10 cellular contexts compared by ENCODE assay signal in genomic region chr15:39084683-39085530, GRCh38.
DNase-seq lines count a peak whose midpoint lies in the region; ATAC-seq and TF ChIP-seq lines count a peak whose summit lies in the region.
"Had no signal": no experiment of that assay in that cellular context is flagged by ENCODE, and none has a peak within 500 bp of the region (broad histone marks: within the 10 kb centered on the region; RNA-seq: fewer than 3 reads in every experiment).

No MANE protein-coding gene starts in this region.

- H3K4me3 ChIP-seq in right atrium auricular region (no peak overlapping the region), kidney epithelial cell (ENCODE audit: low read depth, low read length) (no peak overlapping the region), aorta (ENCODE audit: low read length in 2 of 2) (no peak overlapping the region)

- peaks cover 2% of the 10 kb centered on the region for H3K36me3 Mint-ChIP-seq in activated naive CD8-positive, alpha-beta T cell treated with anti-CD3 and anti-CD28 coated beads, Interleukin-2, amount 10 ng/mL, durations not matched to agents 7 days and 5 days

- no peaks in the 10 kb centered on the region for H3K9me3 Mint-ChIP-seq in activated naive CD8-positive, alpha-beta T cell treated with anti-CD3 and anti-CD28 coated beads, Interleukin-2, amount 10 ng/mL, durations not matched to agents 7 days and 5 days

- WGBS in aorta, 2 donors, result 68 to 70% methylated on average over 12 of the region's 12 CpGs

- no peak for TF ChIP-seq CTCF in right atrium auricular region (IDR thresholded peaks at IDR 0.05)
- TF ChIP-seq CTCF in kidney epithelial cell (IDR thresholded peaks at IDR 0.05; ENCODE audit: insufficient read depth, low read length, poor library complexity, severe bottlenecking), result no peak

- H3K9me3 ChIP-seq in right atrium auricular region, result no peaks in the 10 kb centered on the region
- no peaks in the 10 kb centered on the region for H3K9me3 ChIP-seq in aorta (ENCODE audit: control insufficient read depth, low read length)

- H3K4me1 ChIP-seq in right atrium auricular region (peaks cover 0 to 7% of the 10 kb centered on the region in 2 donors), aorta (ENCODE audit: control insufficient read depth in 1 of 2, insufficient read depth in 2 of 2, low read length in 2 of 2) (no peaks in the 10 kb centered on the region)

- H3K36me3 ChIP-seq in right atrium auricular region (no peaks in the 10 kb centered on the region), kidney epithelial cell (ENCODE audit: control insufficient read depth, insufficient read depth, low read length) (no peaks in the 10 kb centered on the region), aorta (ENCODE audit: control insufficient read depth in 1 of 2, insufficient read depth in 2 of 2, low read length in 1 of 2) (no peaks in the 10 kb centered on the region)

- peak overlapping the region in 1 of 2 donors; percentile 40 for H3K27ac ChIP-seq in right atrium auricular region
- H3K27ac ChIP-seq in aorta (ENCODE audit: low read depth in 1 of 2, low read length in 2 of 2), result no peak overlapping the region

- H3K27me3 ChIP-seq in right atrium auricular region (no peaks in the 10 kb centered on the region), kidney epithelial cell (ENCODE audit: control insufficient read depth, insufficient read depth, low read length) (no peaks in the 10 kb centered on the region), aorta (ENCODE audit: control insufficient read depth in 1 of 2, insufficient read depth in 2 of 2, low read length in 1 of 2) (no peaks in the 10 kb centered on the region)

- H3K27me3 Mint-ChIP-seq in activated naive CD8-positive, alpha-beta T cell treated with anti-CD3 and anti-CD28 coated beads, Interleukin-2, amount 10 ng/mL, durations not matched to agents 7 days and 5 days, result peaks cover 7% of the 10 kb centered on the region

- ATAC-seq in Right ventricle myocardium superior (ENCODE audit: poor library complexity), result peak; percentile 63
- peak; percentile 84 for ATAC-seq in activated naive CD8-positive, alpha-beta T cell treated with anti-CD3 and anti-CD28 coated beads, Interleukin-2, amount 10 ng/mL, durations not matched to agents 7 days and 5 days (ENCODE audit: low read depth)
- no peak for ATAC-seq in aorta (ENCODE audit: low FRiP score)
- no peak for ATAC-seq in GM21381 (IDR thresholded peaks at IDR 0.05; ENCODE audit: unreplicated experiment)
- ATAC-seq in GM18867 (IDR thresholded peaks at IDR 0.05; ENCODE audit: unreplicated experiment), result no peak

- peak; percentile 50 for DNase-seq in Right ventricle myocardium superior
- no peak for DNase-seq in right atrium auricular region (ENCODE audit: low spot score)
- no peak for DNase-seq in activated naive CD8-positive, alpha-beta T cell treated with anti-CD3 and anti-CD28 coated beads, Interleukin-2, amount 10 ng/mL, durations not matched to agents 7 days and 5 days
- peak; percentile 18 for DNase-seq in kidney epithelial cell (ENCODE audit: low read depth)
- DNase-seq in aorta, result peak; percentile 43 to 66
- no peak for DNase-seq in SW 1271 (lab: John Stamatoyannopoulos, UW)
- DNase-seq: stimulated activated CD4-positive, alpha-beta T cell treated with anti-CD3 and anti-CD28 coated beads, Interleukin-4, amount 100 ng/mL, for 24 hours had no signal

- peaks cover 12% of the 10 kb centered on the region for H3K4me1 Mint-ChIP-seq in activated naive CD8-positive, alpha-beta T cell treated with anti-CD3 and anti-CD28 coated beads, Interleukin-2, amount 10 ng/mL, durations not matched to agents 7 days and 5 days
- H3K4me1 Mint-ChIP-seq: B cell had no signal

- H3K27ac Mint-ChIP-seq in activated naive CD8-positive, alpha-beta T cell treated with anti-CD3 and anti-CD28 coated beads, Interleukin-2, amount 10 ng/mL, durations not matched to agents 7 days and 5 days, result peak overlapping the region; percentile 68
- H3K27ac Mint-ChIP-seq: B cell had no signal

- POLR2A ChIA-PET in activated naive CD8-positive, alpha-beta T cell treated with anti-CD3 and anti-CD28 coated beads, Interleukin-2, amount 10 ng/mL, durations not matched to agents 7 days and 5 days (lab: Charles Lee), result no interaction called here

- intact Hi-C loops in Right ventricle myocardium superior (cut with DNase I), result no loop called here
- intact Hi-C loops in aorta (cut with DNase I), result no loop called here

- H3K4me3 Mint-ChIP-seq in activated naive CD8-positive, alpha-beta T cell treated with anti-CD3 and anti-CD28 coated beads, Interleukin-2, amount 10 ng/mL, durations not matched to agents 7 days and 5 days, result peak overlapping the region; percentile 20
- H3K4me3 Mint-ChIP-seq: B cell had no signal

Comparison
In these comparisons a context has a peak if more than half of its experiments do, and no peak if none do; other contexts are left out.
1. DNase-seq: peak in Right ventricle myocardium superior (single experiment), kidney epithelial cell (single experiment) and aorta (2 of 2); none in right atrium auricular region (single experiment), activated naive CD8-positive, alpha-beta T cell treated with anti-CD3 and anti-CD28 coated beads, Interleukin-2, amount 10 ng/mL, durations not matched to agents 7 days and 5 days (single experiment) and SW 1271 (0 of 2).
2. ATAC-seq: peak in Right ventricle myocardium superior (single experiment) and activated naive CD8-positive, alpha-beta T cell treated with anti-CD3 and anti-CD28 coated beads, Interleukin-2, amount 10 ng/mL, durations not matched to agents 7 days and 5 days (single experiment); none in aorta (single experiment), GM21381 (single experiment) and GM18867 (single experiment).